ENCODE assay signal across 35 cellular contexts in the genomic region with DNA sequence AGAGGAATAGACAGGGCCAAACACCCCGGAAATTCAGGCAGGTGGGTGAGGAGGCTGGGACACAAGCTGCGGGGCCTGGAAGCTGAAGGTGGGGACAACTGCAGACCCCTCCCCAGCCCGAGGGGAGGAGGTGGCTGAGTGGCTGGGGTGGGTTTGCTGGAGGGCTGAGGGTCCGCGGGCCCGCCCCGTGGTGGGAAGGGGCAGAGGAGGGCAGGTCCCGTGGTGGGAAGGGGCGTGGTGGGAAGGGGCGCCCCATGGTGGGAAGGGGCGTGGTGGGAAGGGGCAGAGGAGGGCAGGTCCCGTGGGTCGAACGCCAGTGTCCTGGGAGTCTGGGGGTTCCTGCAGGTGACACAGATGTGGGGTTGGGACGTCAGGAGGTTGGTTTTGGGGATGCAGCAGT. TPM values are rescaled to one million over a fixed set of nuclear protein-coding genes. Genes with fewer than 3 reads are reported as not detected.
"Had no signal": no experiment of that assay in that cellular context is flagged by ENCODE, and none has a peak within 500 bp of the region (broad histone marks: within the 10 kb centered on the region; RNA-seq: fewer than 3 reads in every experiment).

No MANE protein-coding gene starts in this region.

- H3K4me3 Mint-ChIP-seq: activated CD4-positive, alpha-beta T cell treated with anti-CD3 and anti-CD28 coated beads, Interleukin-2, amount 10 ng/mL, durations not matched to agents 24 days and 14 days; activated CD8-positive, alpha-beta T cell treated with anti-CD3 and anti-CD28 coated beads for 36 hours; activated naive CD8-positive, alpha-beta T cell treated with anti-CD3 and anti-CD28 coated beads for 36 hours; activated T-cell treated with anti-CD3 and anti-CD28 coated beads, Interleukin-2, amount 50 U/mL, for 72 hours; activated T-helper 17 cell treated with anti-CD3 and anti-CD28 coated beads, Interleukin-2, amount 50 U/mL, for 72 hours had no signal

- ATAC-seq: activated T-helper 17 cell treated with anti-CD3 and anti-CD28 coated beads, Interleukin-2, amount 50 U/mL, for 72 hours; Right ventricle myocardium inferior; SK-N-SH treated with all-trans-retinoic acid at 6 μM for 48 hours had no signal

- H3K4me1 ChIP-seq: ascending aorta had no signal

- H3K27me3 ChIP-seq: ascending aorta, cardiac muscle cell had no signal

- H3K9me3 ChIP-seq: ascending aorta had no signal

- H3K27ac Mint-ChIP-seq: activated CD4-positive, alpha-beta T cell treated with anti-CD3 and anti-CD28 coated beads, Interleukin-2, amount 10 ng/mL, durations not matched to agents 24 days and 14 days; activated CD8-positive, alpha-beta T cell treated with anti-CD3 and anti-CD28 coated beads for 36 hours; activated naive CD8-positive, alpha-beta T cell treated with anti-CD3 and anti-CD28 coated beads for 36 hours; activated T-cell treated with anti-CD3 and anti-CD28 coated beads, Interleukin-2, amount 50 U/mL, for 72 hours; activated T-helper 17 cell treated with anti-CD3 and anti-CD28 coated beads, Interleukin-2, amount 50 U/mL, for 72 hours had no signal

- H3K27ac ChIP-seq: ascending aorta, cardiac muscle cell, RWPE1, WERI-Rb-1 had no signal

- H3K4me3 ChIP-seq: ascending aorta, cardiac muscle cell had no signal

- H3K36me3 ChIP-seq: ascending aorta, cardiac muscle cell, WERI-Rb-1 had no signal

- DNase-seq: activated CD4-positive, alpha-beta T cell treated with anti-CD3 and anti-CD28 coated beads for 1 hour; activated CD4-positive, alpha-beta T cell treated with anti-CD3 and anti-CD28 coated beads, Interleukin-2, amount 10 ng/mL, durations not matched to agents 24 days and 14 days; activated CD4-positive, alpha-beta T cell treated with anti-CD3 and anti-CD28 coated beads, Interleukin-2, amount 50 U/mL, for 4 hours; activated CD4-positive, CD25-positive, alpha-beta regulatory T cell; activated CD8-positive, alpha-beta T cell treated with anti-CD3 and anti-CD28 coated beads for 36 hours; activated effector memory CD4-positive, alpha-beta T cell treated with anti-CD3 and anti-CD28 coated beads, Interleukin-2, amount 50 U/mL, for 16 hours; activated naive CD4-positive, alpha-beta T cell; activated naive CD4-positive, alpha-beta T cell treated with anti-CD3 and anti-CD28 coated beads, Interleukin-2, amount 50 U/mL, for 16 hours; activated naive CD8-positive, alpha-beta T cell treated with anti-CD3 and anti-CD28 coated beads for 36 hours; activated T-cell treated with anti-CD3 and anti-CD28 coated beads, Interleukin-2, amount 50 U/mL, for 1 hour; activated T-cell treated with anti-CD3 and anti-CD28 coated beads, Interleukin-2, amount 50 U/mL, for 72 hours; amygdala; Karpas-422; KBM-7; NCI-H1105; NCI-H1417 treated with DMSO at 0.1 percent for 48 hours; NCI-H1930; NCI-H2081 treated with DMSO at 0.1 percent for 48 hours; NCI-H226; NCI-H524 treated with DMSO at 0.1 percent for 48 hours; SIG-M5; T-helper 1 cell; T-helper 2 cell; T-helper 9 cell; WERI-Rb-1 had no signal

- H3K27me3 Mint-ChIP-seq: activated CD4-positive, alpha-beta T cell treated with anti-CD3 and anti-CD28 coated beads, Interleukin-2, amount 10 ng/mL, durations not matched to agents 24 days and 14 days; activated CD8-positive, alpha-beta T cell treated with anti-CD3 and anti-CD28 coated beads for 36 hours; activated naive CD8-positive, alpha-beta T cell treated with anti-CD3 and anti-CD28 coated beads for 36 hours; activated T-helper 17 cell treated with anti-CD3 and anti-CD28 coated beads, Interleukin-2, amount 50 U/mL, for 72 hours had no signal

RNA-seq across cellular contexts. Expression of gene TTLL10, which starts 24.3 kb away (rescaled TPM):
- total RNA-seq: activated CD4-positive, alpha-beta T cell treated with anti-CD3 and anti-CD28 coated beads, Interleukin-2, amount 10 ng/mL, durations not matched to agents 24 days and 14 days; activated CD8-positive, alpha-beta memory T cell treated with anti-CD3 and anti-CD28 coated beads for 36 hours; activated CD8-positive, alpha-beta T cell treated with anti-CD3 and anti-CD28 coated beads for 36 hours; activated naive CD8-positive, alpha-beta T cell treated with anti-CD3 and anti-CD28 coated beads for 36 hours; ascending aorta; cardiac muscle cell; MCF 10A; NCI-H460; SK-MEL-5 had no signal

RNA-seq across cellular contexts. Expression of gene TNFRSF18, which starts 57.0 kb away (rescaled TPM):
- total RNA-seq: ascending aorta, cardiac muscle cell, MCF 10A, NCI-H460, Right ventricle myocardium inferior, SK-MEL-5 had no signal
